In the genomic region with DNA sequence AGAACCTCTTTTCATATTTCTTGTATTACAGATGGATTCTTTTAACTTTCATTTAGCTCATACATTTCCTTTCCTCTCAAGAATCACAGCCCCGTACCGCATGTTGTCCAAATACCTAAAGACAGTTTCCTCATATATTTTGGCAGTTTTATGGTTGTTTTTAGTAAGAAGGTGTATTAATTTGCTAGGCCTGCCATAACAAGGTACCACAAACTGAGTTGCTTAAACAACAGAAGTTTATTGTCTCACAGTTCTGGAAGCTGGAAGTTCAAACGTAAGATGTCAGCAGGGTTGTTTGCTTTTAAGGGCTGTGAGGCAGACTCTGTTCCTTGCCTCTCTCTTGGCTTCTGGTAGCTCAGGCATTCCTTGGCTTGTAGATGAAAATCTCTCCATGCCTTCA, we compare ENCODE assay signal across 25 cellular contexts.
"Had no signal": no experiment of that assay in that cellular context is flagged by ENCODE, and none has a peak within 500 bp of the region (broad histone marks: within the 10 kb centered on the region; RNA-seq: fewer than 3 reads in every experiment).

No MANE protein-coding gene starts in this region.

- H3K27ac ChIP-seq: adrenal gland, SJSA1 had no signal

- FAIRE-seq: TTC549 had no signal

- H3K9ac ChIP-seq: SK-N-SH had no signal

- H3K9me3 ChIP-seq: adrenal gland, MG63, SK-N-SH had no signal

- H3K4me3 ChIP-seq: adrenal gland, MG63, SJSA1 had no signal

- DNase-seq: activated CD4-positive, alpha-beta T cell treated with anti-CD3 and anti-CD28 coated beads, Interleukin-2, amount 10 ng/mL, durations not matched to agents 24 days and 14 days; activated CD4-positive, alpha-beta T cell treated with anti-CD3 and anti-CD28 coated beads, Interleukin-2, amount 50 U/mL, for 4 hours; activated CD8-positive, alpha-beta T cell treated with anti-CD3 and anti-CD28 coated beads for 36 hours; activated gamma-delta T cell; activated naive CD4-positive, alpha-beta T cell treated with Interleukin-2 at 50 U/mL for 16 hours; activated naive CD8-positive, alpha-beta T cell treated with anti-CD3 and anti-CD28 coated beads, Interleukin-2, amount 10 ng/mL, durations not matched to agents 7 days and 5 days; activated T-cell treated with anti-CD3 and anti-CD28 coated beads, Interleukin-2, amount 50 U/mL, for 24 hours; adrenal gland; anterior cingulate cortex; Kasumi-1; KG1; MG63; NCI-H1048; NCI-H1105 treated with DMSO at 0.1 percent for 48 hours; NCI-H1436; NCI-H1694; NCI-H1930; NCI-H2081 treated with DMSO at 0.1 percent for 48 hours; NCI-H345; NCI-H524 treated with DMSO at 0.1 percent for 48 hours; SHP77 treated with DMSO at 0.1 percent for 48 hours; SK-N-SH had no signal

- H3K4me2 ChIP-seq: SK-N-SH had no signal

- H3K36me3 ChIP-seq: adrenal gland, MG63, SJSA1 had no signal

- H3K27me3 ChIP-seq: adrenal gland, MG63, SJSA1 had no signal

- H3K9me2 ChIP-seq: SK-N-SH had no signal

- ATAC-seq: activated CD8-positive, alpha-beta T cell treated with anti-CD3 and anti-CD28 coated beads for 36 hours; Panc1 had no signal

- H3K4me1 ChIP-seq: adrenal gland had no signal
